28 cellular contexts compared by ENCODE assay signal in genomic region chr5:179729727-179730126, GRCh38. TPM values are rescaled to one million over a fixed set of nuclear protein-coding genes. Genes with fewer than 3 reads are reported as not detected.
DNase-seq lines count a peak whose midpoint lies in the region; ATAC-seq, FAIRE-seq and TF ChIP-seq lines count a peak whose summit lies in the region.
"Had no signal": no experiment of that assay in that cellular context is flagged by ENCODE, and none has a peak within 500 bp of the region (broad histone marks: within the 10 kb centered on the region; RNA-seq: fewer than 3 reads in every experiment).

No MANE protein-coding gene starts in this region.

- no peak for ATAC-seq in Right ventricle myocardium superior (ENCODE audit: poor library complexity)
- ATAC-seq: left cardiac atrium; stimulated activated naive B cell treated with anti-CD40 and anti-IgM and Interleukin-4, amounts not matched to agents 10 μg/mL and 1 μg/mL and 100 μg/mL, for 72 hours had no signal

- H3K9ac ChIP-seq in SK-N-MC (ENCODE audit: insufficient read length) (no peak overlapping the region), kidney (ENCODE audit: low read length in 2 of 2) (no peak overlapping the region)
- H3K9ac ChIP-seq: SK-N-SH had no signal

- intact Hi-C loops in Right ventricle myocardium superior (cut with DNase I) (loop anchor here (5.0 to 10.0 kb wide), 2 partner anchors 32 to 115 kb away; partner anchors contain the start of gene CANX), kidney (cut with DNase I) (no loop called here)

- H3K9me3 ChIP-seq in cardiac muscle cell (ENCODE audit: low read depth) (no peaks in the 10 kb centered on the region), SK-N-MC (ENCODE audit: low read depth, low read length) (no peaks in the 10 kb centered on the region), kidney (ENCODE audit: control insufficient read depth in 1 of 2, low read length in 2 of 2) (no peaks in the 10 kb centered on the region), WERI-Rb-1 (ENCODE audit: severe bottlenecking) (no peaks in the 10 kb centered on the region)
- H3K9me3 ChIP-seq: esophagus muscularis mucosa, SK-N-SH, tibial artery had no signal

- peak overlapping the region; percentile 58 for H3K27ac ChIP-seq in cardiac muscle cell
- H3K27ac ChIP-seq in SK-N-MC, result peak overlapping the region; percentile 88
- no peak overlapping the region for H3K27ac ChIP-seq in kidney (ENCODE audit: low read depth in 2 of 2, low read length in 2 of 2)
- H3K27ac ChIP-seq in WERI-Rb-1, result no peak overlapping the region
- H3K27ac ChIP-seq: esophagus muscularis mucosa, tibial artery had no signal

- FAIRE-seq in kidney (lab: Jason Lieb, UNC), result no peak
- no peak for FAIRE-seq in GM12891 (lab: Jason Lieb, UNC)
- FAIRE-seq: H1 had no signal

- TF ChIP-seq CTCF in cardiac muscle cell (IDR thresholded peaks at IDR 0.05; ENCODE audit: low read depth, low read length), result no peak
- no peak for TF ChIP-seq CTCF in kidney (IDR thresholded peaks at IDR 0.05; ENCODE audit: borderline replicate concordance, extremely low read depth, insufficient read depth)
- TF ChIP-seq CTCF in WERI-Rb-1 (IDR thresholded peaks at IDR 0.05; ENCODE audit: low read depth, low read length), result no peak

- no peak overlapping the region for H3K4me3 ChIP-seq in cardiac muscle cell
- H3K4me3 ChIP-seq in SK-N-MC, result no peak overlapping the region
- H3K4me3 ChIP-seq in kidney (ENCODE audit: low read length in 2 of 2), result no peak overlapping the region
- H3K4me3 ChIP-seq in WERI-Rb-1 (ENCODE audit: low read depth, low read length), result no peak overlapping the region
- H3K4me3 ChIP-seq: esophagus muscularis mucosa, tibial artery had no signal

- DNase-seq in cardiac muscle cell (ENCODE audit: low read depth in 1 of 2, low spot score in 1 of 2), result no peak
- no peak for DNase-seq in Right ventricle myocardium superior
- no peak for DNase-seq in SK-N-MC (ENCODE audit: low read depth, low spot score)
- peak; percentile 27 for DNase-seq in inferior parietal cortex (ENCODE audit: extremely low spot score)
- DNase-seq in kidney, result no peak
- DNase-seq in GM12891 (ENCODE audit: insufficient read length, low spot score), result no peak
- no peak for DNase-seq in WERI-Rb-1
- DNase-seq in NCI-H446 treated with DMSO at 0.1 percent for 48 hours (lab: John Stamatoyannopoulos, UW), result no peak
- DNase-seq: activated CD4-positive, CD25-positive, alpha-beta regulatory T cell treated with anti-CD3 and anti-CD28 coated beads, Interleukin-2, amount 50 U/mL, for 72 hours; activated gamma-delta T cell treated with Interleukin-2 at 50 U/mL for 16 hours; CD4-positive, CD25-positive, alpha-beta regulatory T cell; DMS153; effector memory CD4-positive, alpha-beta T cell; GDM1; KG1; left cardiac atrium; mesendoderm; NCI-H1092 treated with DMSO at 0.1 percent for 48 hours; NCI-H2081; SK-N-SH; stimulated activated CD4-positive, alpha-beta T cell treated with anti-CD3 and anti-CD28 coated beads, Interleukin-1b, Interleukin-23, amount 100 ng/mL, for 48 hours; stimulated activated naive B cell treated with anti-CD40 and anti-IgM and Interleukin-4, amounts not matched to agents 10 μg/mL and 1 μg/mL and 100 μg/mL, for 72 hours; T1000; tibial artery had no signal

- peaks cover 10% of the 10 kb centered on the region for H3K4me1 ChIP-seq in cardiac muscle cell (ENCODE audit: low read depth)
- peaks cover 5 to 7% of the 10 kb centered on the region in 2 donors for H3K4me1 ChIP-seq in kidney (ENCODE audit: control insufficient read depth in 1 of 2, insufficient read depth in 1 of 2, low read depth in 1 of 2, low read length in 2 of 2)

- TF ChIP-seq POLR2A in GM12891 (IDR thresholded peaks at IDR 0.05; ENCODE audit: low read depth, low read length), result no peak

- H3K27me3 ChIP-seq in cardiac muscle cell (no peaks in the 10 kb centered on the region), WERI-Rb-1 (ENCODE audit: insufficient read depth, low read depth, severe bottlenecking) (no peaks in the 10 kb centered on the region)
- H3K27me3 ChIP-seq: esophagus muscularis mucosa, tibial artery had no signal

- H3K36me3 ChIP-seq in cardiac muscle cell (peaks cover 53% of the 10 kb centered on the region), SK-N-MC (ENCODE audit: insufficient read depth, low read length) (peaks cover 71% of the 10 kb centered on the region), kidney (ENCODE audit: control insufficient read depth in 1 of 2, insufficient read depth in 2 of 2, low read length in 2 of 2) (peaks cover 35 to 50% of the 10 kb centered on the region in 2 donors), WERI-Rb-1 (peaks cover 23% of the 10 kb centered on the region)

TF ChIP-seq in GM12891, 5 proteins besides CTCF, POLR2A, EP300 and RAD21:
- no peak for TF ChIP-seq PAX5 (IDR thresholded peaks at IDR 0.05; ENCODE audit: insufficient read depth, low read length, severe bottlenecking)
- no peak for TF ChIP-seq TAF1 (IDR thresholded peaks at IDR 0.05; ENCODE audit: low read depth, low read length)
- no peak for TF ChIP-seq POU2F2 (IDR thresholded peaks at IDR 0.05; ENCODE audit: low read depth, low read length)
- no peak for TF ChIP-seq POLR2AphosphoS5 (IDR thresholded peaks at IDR 0.05; ENCODE audit: low read depth, low read length)
- TF ChIP-seq SPI1 (IDR thresholded peaks at IDR 0.05; ENCODE audit: low read depth, low read length), result no peak

RNA-seq across cellular contexts. Expression of gene MAML1, which starts 2.9 kb away (rescaled TPM):
- 35.8 and 38.8 TPM in 2 replicates for total RNA-seq in cardiac muscle cell
- polyA plus RNA-seq in cardiac muscle cell, result 14.4 and 24.2 TPM in 2 replicates
- total RNA-seq in Right ventricle myocardium superior, result 10.4 TPM
- 26.8 TPM for total RNA-seq in kidney
- 5.3 TPM for polyA plus RNA-seq in kidney (ENCODE audit: insufficient read depth, low read depth, low replicate concordance)
- polyA plus RNA-seq in GM12891 (2012; ENCODE audit: low read depth, missing spikeins), result 7.9 TPM

RNA-seq across cellular contexts. Expression of gene CANX, which starts 31.0 kb away (rescaled TPM):
- total RNA-seq in cardiac muscle cell, result 319 and 464 TPM in 2 replicates
- polyA plus RNA-seq in cardiac muscle cell, result 286 and 358 TPM in 2 replicates
- 471 TPM for total RNA-seq in Right ventricle myocardium superior
- total RNA-seq in kidney, result 824 TPM
- 208 TPM for polyA plus RNA-seq in kidney (ENCODE audit: insufficient read depth, low read depth, low replicate concordance)
- polyA plus RNA-seq in GM12891 (2012; ENCODE audit: low read depth, missing spikeins), result 191 TPM

RNA-seq across cellular contexts. Expression of gene CBY3, which starts 48.9 kb away (rescaled TPM):
- total RNA-seq in cardiac muscle cell, result 0.18 TPM in 1 of 2 replicates, not detected in the other
- 0.18 and 2.6 TPM in 2 replicates for polyA plus RNA-seq in cardiac muscle cell
- total RNA-seq in Right ventricle myocardium superior, result not detected
- not detected for total RNA-seq in kidney
- not detected for polyA plus RNA-seq in kidney (ENCODE audit: insufficient read depth, low read depth, low replicate concordance)
- 0.46 TPM for polyA plus RNA-seq in GM12891 (2012; ENCODE audit: low read depth, missing spikeins)
- total RNA-seq: CD4-positive, CD25-positive, alpha-beta regulatory T cell; esophagus muscularis mucosa; left cardiac atrium; NCI-H460; progenitor cell of endocrine pancreas had no signal
- polyA plus RNA-seq: SK-N-SH had no signal

Comparison
In these comparisons a context has a peak if more than half of its experiments do, and no peak if none do; other contexts are left out.
1. H3K27ac ChIP-seq: peak in cardiac muscle cell (single experiment) and SK-N-MC (single experiment); none in kidney (0 of 2) and WERI-Rb-1 (single experiment).